In genomic region chrX:16239211-16239610, GRCh38 we compare ENCODE assay signal across 9 cellular contexts.
DNase-seq lines count a peak whose midpoint lies in the region; ATAC-seq and TF ChIP-seq lines count a peak whose summit lies in the region.
"Had no signal": no experiment of that assay in that cellular context is flagged by ENCODE, and none has a peak within 500 bp of the region (broad histone marks: within the 10 kb centered on the region; RNA-seq: fewer than 3 reads in every experiment).

No MANE protein-coding gene starts in this region.

- no peak overlapping the region for H3K9ac ChIP-seq in PC-3 (ENCODE audit: low read length)

- BruUV-seq in PC-3 (replicated peaks; lab: Mats Ljungman, UMichigan), result no TSS peak

- peak overlapping the region; percentile 37 for H3K4me2 ChIP-seq in PC-3 (ENCODE audit: low read length)

- H3K27ac Mint-ChIP-seq in stimulated activated memory B cell treated with anti-CD40 and anti-IgM and Interleukin-4, amounts not matched to agents 10 μg/mL and 1 μg/mL and 100 μg/mL, for 72 hours, result no peak overlapping the region

- no peaks in the 10 kb centered on the region for H3K36me3 ChIP-seq in PC-3 (ENCODE audit: low read depth, low read length)

- H4K20me1 ChIP-seq in PC-3 (ENCODE audit: low read length), result no peaks in the 10 kb centered on the region

- H3K9me2 ChIP-seq in PC-3 (replicated peaks; ENCODE audit: low read length), result no peaks in the 10 kb centered on the region

- ATAC-seq in GM21717 (IDR thresholded peaks at IDR 0.05; ENCODE audit: unreplicated experiment) (peak; percentile 50), PC-3 (peak; percentile 98)
- no peak for ATAC-seq in stimulated activated memory B cell treated with anti-CD40 and anti-IgM and Interleukin-4, amounts not matched to agents 10 μg/mL and 1 μg/mL and 100 μg/mL, for 72 hours
- ATAC-seq: HepG2 had no signal

- no peak overlapping the region for H3K4me3 Mint-ChIP-seq in stimulated activated memory B cell treated with anti-CD40 and anti-IgM and Interleukin-4, amounts not matched to agents 10 μg/mL and 1 μg/mL and 100 μg/mL, for 72 hours

- H3K9me3 Mint-ChIP-seq in stimulated activated memory B cell treated with anti-CD40 and anti-IgM and Interleukin-4, amounts not matched to agents 10 μg/mL and 1 μg/mL and 100 μg/mL, for 72 hours, result peaks cover 3% of the 10 kb centered on the region

- no peaks in the 10 kb centered on the region for H3K79me2 ChIP-seq in PC-3 (ENCODE audit: low read length)

- DNase-seq in GM04503 (ENCODE audit: low read depth) (peak; percentile 22), PC-3 (peak; percentile 88), foreskin melanocyte (peak; percentile 50), NOMO-1 treated with dmso at 0.1 percent for 144 hours (lab: John Stamatoyannopoulos, UW; ENCODE audit: unreplicated experiment) (no peak), NCI-H2107 treated with DMSO at 0.1 percent for 48 hours (lab: John Stamatoyannopoulos, UW; ENCODE audit: unreplicated experiment) (no peak), NCI-H2171 treated with DMSO at 0.1 percent for 48 hours (lab: John Stamatoyannopoulos, UW) (no peak)

- no peaks in the 10 kb centered on the region for H3K4me1 Mint-ChIP-seq in stimulated activated memory B cell treated with anti-CD40 and anti-IgM and Interleukin-4, amounts not matched to agents 10 μg/mL and 1 μg/mL and 100 μg/mL, for 72 hours

- peaks cover 21% of the 10 kb centered on the region for H3K4me1 ChIP-seq in PC-3 (ENCODE audit: insufficient read depth, low read length)

- POLR2A ChIA-PET in PC-3 (lab: Charles Lee; ENCODE audit: unreplicated experiment), result no interaction called here

- no peak overlapping the region for H3K4me3 ChIP-seq in PC-3 (ENCODE audit: low read length)

- peaks cover 8% of the 10 kb centered on the region for H3K27me3 Mint-ChIP-seq in stimulated activated memory B cell treated with anti-CD40 and anti-IgM and Interleukin-4, amounts not matched to agents 10 μg/mL and 1 μg/mL and 100 μg/mL, for 72 hours

- peak overlapping the region; percentile 67 for H3K27ac ChIP-seq in PC-3 (ENCODE audit: low read length)

- no peaks in the 10 kb centered on the region for H3K27me3 ChIP-seq in PC-3 (ENCODE audit: low read length)

- H3F3A ChIP-seq in PC-3 (ENCODE audit: low read length, unreplicated experiment), result no peaks in the 10 kb centered on the region

- intact Hi-C loops in PC-3 (cut with micrococcal nuclease), result no loop called here

- no peaks in the 10 kb centered on the region for H3K36me3 Mint-ChIP-seq in stimulated activated memory B cell treated with anti-CD40 and anti-IgM and Interleukin-4, amounts not matched to agents 10 μg/mL and 1 μg/mL and 100 μg/mL, for 72 hours

- TF ChIP-seq CTCF in PC-3 (conservative IDR thresholded peaks at IDR 0.05; ENCODE audit: low read depth, low read length), result no peak

- CTCF ChIA-PET in PC-3 (lab: Charles Lee), result no interaction called here

- H2AFZ ChIP-seq in PC-3 (ENCODE audit: low read length), result no peak overlapping the region

- H3K9me3 ChIP-seq in PC-3 (ENCODE audit: low read length), result no peaks in the 10 kb centered on the region

Comparison
In these comparisons a context has a peak if more than half of its experiments do, and no peak if none do; other contexts are left out.
1. DNase-seq: peak in GM04503 (single experiment), PC-3 (single experiment) and foreskin melanocyte (single experiment); none in NOMO-1 treated with dmso at 0.1 percent for 144 hours (single experiment), NCI-H2107 treated with DMSO at 0.1 percent for 48 hours (single experiment) and NCI-H2171 treated with DMSO at 0.1 percent for 48 hours (single experiment).